8 cellular contexts compared by ENCODE assay signal in genomic region chr22:17171313-17172171, GRCh38. TPM values are rescaled to one million over a fixed set of nuclear protein-coding genes. Genes with fewer than 3 reads are reported as not detected.
DNase-seq lines count a peak whose midpoint lies in the region; TF ChIP-seq lines count a peak whose summit lies in the region.

No MANE protein-coding gene starts in this region.

- H3K27me3 ChIP-seq in suprapubic skin = no peaks in the 10 kb centered on the region

- TF ChIP-seq POLR2A in suprapubic skin (IDR thresholded peaks at IDR 0.05) = peak in 1 of 2 donors; percentile 8

- no peak for TF ChIP-seq EP300 in suprapubic skin (IDR thresholded peaks at IDR 0.05)

- DNase-seq in GDM1 (lab: John Stamatoyannopoulos, UW) = peak; percentile 81
- peak; percentile 63 for DNase-seq in H4 (ENCODE audit: low spot score)
- peak; percentile 88 for DNase-seq in LHCN-M2 (ENCODE audit: low read depth)
- peak; percentile 66 for DNase-seq in RWPE1 (ENCODE audit: low spot score)
- DNase-seq in activated naive CD4-positive, alpha-beta T cell treated with Interleukin-2 at 50 U/mL for 16 hours = peak; percentile 84
- DNase-seq in germinal center (ENCODE audit: low spot score) = peak; percentile 90
- peak; percentile 82 for DNase-seq in occipital lobe (lab: John Stamatoyannopoulos, UW)
- peak; percentile 92 to 94 for DNase-seq in suprapubic skin (ENCODE audit: low spot score in 2 of 2)

- CTCF ChIA-PET in RWPE1 (lab: Yijun Ruan, JAX) = interaction anchor here (0.5 to 1.8 kb wide), 35 partner anchors 9 to 341 kb away, joined by 3 to 35 read pairs (median 4); partner anchors contain the start of gene HDHD5

- H3K4me1 ChIP-seq in suprapubic skin = peaks cover 19% of the 10 kb centered on the region

- H3K27ac ChIP-seq in RWPE1 (peak overlapping the region; percentile 82), suprapubic skin (peak overlapping the region; percentile 87)

- H3K36me3 ChIP-seq in suprapubic skin = no peaks in the 10 kb centered on the region

- no peaks in the 10 kb centered on the region for H3K9me3 ChIP-seq in suprapubic skin

- peak; percentile 96 for TF ChIP-seq CTCF in RWPE1 (conservative IDR thresholded peaks at IDR 0.05; ENCODE audit: low read depth)
- peak; percentile 48 to 89 for TF ChIP-seq CTCF in suprapubic skin (IDR thresholded peaks at IDR 0.05)

- 2% methylated on average over 5 of the region's 85 CpGs for WGBS in suprapubic skin

- peak overlapping the region; percentile 75 for H3K4me3 ChIP-seq in suprapubic skin

- POLR2A ChIA-PET in RWPE1 (lab: Yijun Ruan, JAX; ENCODE audit: low non-redundant PET) = interaction anchor here (0.6 to 0.7 kb wide), 3 partner anchors 13 to 449 kb away, joined by 3 read pairs; no protein-coding TSS in a partner anchor

RNA-seq across cellular contexts. Expression of gene HDHD5, which starts 12.5 kb away (rescaled TPM):
- 23.6 and 26.5 TPM in 2 replicates for total RNA-seq in H4 (2014; rRNA removed; shearing (Covaris generic))
- total RNA-seq in LHCN-M2 (2014; rRNA removed) (53.4 and 62.3 TPM in 2 replicates), occipital lobe (41.3 TPM), suprapubic skin (10 to 100 TPM; 38.5 to 58.3 (median 44.5) TPM)
- polyA plus RNA-seq in LHCN-M2 (2012) = 30.9 TPM

RNA-seq across cellular contexts. Expression of gene ADA2, which starts 47.7 kb away (rescaled TPM):
- total RNA-seq in H4 (2014; rRNA removed; shearing (Covaris generic)) = 0.02 TPM in 1 of 2 replicates, not detected in the other
- total RNA-seq in LHCN-M2 (2014; rRNA removed) = 0.80 and 1.5 TPM in 2 replicates
- polyA plus RNA-seq in LHCN-M2 (2012) = 0.44 TPM
- total RNA-seq in occipital lobe = 3.4 TPM
- total RNA-seq in suprapubic skin = 1 to 10 TPM in 3 of 4 donors, under 1 TPM in 1; 0.98 to 7.6 (median 6.4) TPM

RNA-seq across cellular contexts. Expression of gene TMEM121B, which starts 50.4 kb away (rescaled TPM):
- 0.27 TPM in 1 of 2 replicates, not detected in the other for total RNA-seq in H4 (2014; rRNA removed; shearing (Covaris generic))
- total RNA-seq in LHCN-M2 (2014; rRNA removed) (0.13 and 0.29 TPM in 2 replicates), occipital lobe (10.0 TPM), suprapubic skin (1 to 10 TPM in 3 of 4 donors, under 1 TPM in 1; 0.76 to 1.9 (median 1.6) TPM)
- 0.22 TPM for polyA plus RNA-seq in LHCN-M2 (2012)

Comparison
In these comparisons a context has a peak if more than half of its experiments do, and no peak if none do; other contexts are left out.
1. Peak in every context shown above with its lines: DNase-seq, H3K4me3 ChIP-seq and H3K27ac ChIP-seq.